15 cellular contexts compared by ENCODE assay signal in the genomic region with DNA sequence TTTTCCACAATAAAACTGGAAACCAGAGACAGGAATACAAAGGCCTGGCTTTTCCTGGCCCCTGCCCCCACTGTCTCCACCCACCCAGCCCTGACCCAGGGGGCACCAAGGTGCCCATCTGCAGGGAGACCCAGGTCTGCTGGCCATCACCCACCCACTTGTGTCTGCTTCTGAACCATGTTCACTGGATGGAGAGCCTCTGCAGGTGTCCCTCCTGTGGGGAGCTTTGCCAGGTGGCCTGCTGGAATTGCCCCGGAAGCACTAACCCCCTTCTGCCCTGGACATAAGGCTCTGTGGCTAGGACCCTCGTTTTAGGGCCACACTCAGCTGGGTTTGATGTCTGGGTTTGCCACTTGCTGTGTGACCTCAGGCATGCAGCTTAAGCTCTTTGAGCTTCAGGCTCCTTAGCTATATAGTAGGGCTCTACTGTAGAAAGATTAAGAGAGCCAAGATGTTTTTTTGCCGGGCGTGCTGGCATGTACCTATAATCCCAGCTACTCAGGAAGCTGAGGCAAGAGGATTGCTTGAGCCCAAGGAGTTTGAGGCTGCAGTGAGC.
"Had no signal": no experiment of that assay in that cellular context is flagged by ENCODE, and none has a peak within 500 bp of the region (broad histone marks: within the 10 kb centered on the region; RNA-seq: fewer than 3 reads in every experiment).

No MANE protein-coding gene starts in this region.

- DNase-seq: activated CD4-positive, alpha-beta T cell treated with anti-CD3 and anti-CD28 coated beads, Interleukin-2, amount 50 U/mL, for 48 hours; activated CD8-positive, alpha-beta memory T cell treated with anti-CD3 and anti-CD28 coated beads, Interleukin-2, amount 10 ng/mL, durations not matched to agents 7 days and 5 days; activated effector memory CD4-positive, alpha-beta T cell treated with Interleukin-2 at 50 U/mL for 16 hours; activated naive CD8-positive, alpha-beta T cell treated with anti-CD3 and anti-CD28 coated beads for 36 hours; activated T-cell treated with anti-CD3 and anti-CD28 coated beads, Interleukin-2, amount 50 U/mL, for 24 hours; anterior cingulate cortex; mammary epithelial cell; nephron progenitor cell; small intestine; T-helper 2 cell; thyroid gland had no signal

- FAIRE-seq: bronchial epithelial cell, pancreas, small intestine had no signal

- H3K27ac Mint-ChIP-seq: activated CD8-positive, alpha-beta memory T cell treated with anti-CD3 and anti-CD28 coated beads, Interleukin-2, amount 10 ng/mL, durations not matched to agents 7 days and 5 days; activated naive CD8-positive, alpha-beta T cell treated with anti-CD3 and anti-CD28 coated beads for 36 hours; activated T-cell treated with anti-CD3 and anti-CD28 coated beads, Interleukin-2, amount 50 U/mL, for 24 hours; nephron progenitor cell; stimulated activated effector memory CD8-positive, alpha-beta T cell treated with anti-CD3 and anti-CD28 coated beads, Interleukin-12 subunit alpha, Interleukin-12 subunit beta, amount 100 ng/mL, for 72 hours had no signal

- H3K9me3 Mint-ChIP-seq: activated naive CD8-positive, alpha-beta T cell treated with anti-CD3 and anti-CD28 coated beads for 36 hours; activated T-cell treated with anti-CD3 and anti-CD28 coated beads, Interleukin-2, amount 50 U/mL, for 24 hours; nephron progenitor cell; stimulated activated effector memory CD8-positive, alpha-beta T cell treated with anti-CD3 and anti-CD28 coated beads, Interleukin-12 subunit alpha, Interleukin-12 subunit beta, amount 100 ng/mL, for 72 hours had no signal

- H3K4me3 Mint-ChIP-seq: activated CD8-positive, alpha-beta memory T cell treated with anti-CD3 and anti-CD28 coated beads, Interleukin-2, amount 10 ng/mL, durations not matched to agents 7 days and 5 days; activated naive CD8-positive, alpha-beta T cell treated with anti-CD3 and anti-CD28 coated beads for 36 hours; activated T-cell treated with anti-CD3 and anti-CD28 coated beads, Interleukin-2, amount 50 U/mL, for 24 hours; nephron progenitor cell; stimulated activated effector memory CD8-positive, alpha-beta T cell treated with anti-CD3 and anti-CD28 coated beads, Interleukin-12 subunit alpha, Interleukin-12 subunit beta, amount 100 ng/mL, for 72 hours had no signal

- ATAC-seq: activated CD8-positive, alpha-beta memory T cell treated with anti-CD3 and anti-CD28 coated beads, Interleukin-2, amount 10 ng/mL, durations not matched to agents 7 days and 5 days; esophagus mucosa; pancreas; stimulated activated effector memory CD8-positive, alpha-beta T cell treated with anti-CD3 and anti-CD28 coated beads, Interleukin-12 subunit alpha, Interleukin-12 subunit beta, amount 100 ng/mL, for 72 hours had no signal

- H3K36me3 Mint-ChIP-seq: activated CD8-positive, alpha-beta memory T cell treated with anti-CD3 and anti-CD28 coated beads, Interleukin-2, amount 10 ng/mL, durations not matched to agents 7 days and 5 days; activated naive CD8-positive, alpha-beta T cell treated with anti-CD3 and anti-CD28 coated beads for 36 hours; stimulated activated effector memory CD8-positive, alpha-beta T cell treated with anti-CD3 and anti-CD28 coated beads, Interleukin-12 subunit alpha, Interleukin-12 subunit beta, amount 100 ng/mL, for 72 hours had no signal
